ENCODE assay signal across 1 cellular context in genomic region chr17:75240394-75241142, GRCh38.
TF ChIP-seq lines count a peak whose summit lies in the region.

No MANE protein-coding gene starts in this region.

TF ChIP-seq in K562, 482 proteins besides CTCF, POLR2A, EP300 and RAD21 (continued from another document and continues in another):
- TF ChIP-seq TSC22D4 (tag; IDR thresholded peaks at IDR 0.05), result no peak
- peak; percentile 61 to 82; a peak in 3 of 4 replicates for TF ChIP-seq MAZ (CRISPR knock-in tag; conservative IDR thresholded peaks at IDR 0.05 in 1 of 2, IDR thresholded peaks at IDR 0.05 in 1 of 2)
- TF ChIP-seq PURB (CRISPR knock-in tag; IDR thresholded peaks at IDR 0.05; ENCODE audit: low read depth), result no peak
- peak; percentile 55; the same call in 1 of the 2 replicates for TF ChIP-seq ZZZ3 (IDR thresholded peaks at IDR 0.05)
- TF ChIP-seq DIDO1 (tag; IDR thresholded peaks at IDR 0.05; ENCODE audit: low read depth), result peak; percentile 37; the same call in 1 of the 2 replicates
- TF ChIP-seq HDAC6 (IDR thresholded peaks at IDR 0.05; ENCODE audit: low read depth, low read length), result no peak
- no peak for TF ChIP-seq ZNF121 (CRISPR knock-in tag; conservative IDR thresholded peaks at IDR 0.05)
- TF ChIP-seq ZNF41 (CRISPR knock-in tag; conservative IDR thresholded peaks at IDR 0.05), result no peak
- TF ChIP-seq MECOM (CRISPR knock-in tag; IDR thresholded peaks at IDR 0.05), result no peak
- peak; percentile 62; the same call in 1 of the 2 replicates for TF ChIP-seq TFAP4 (CRISPR knock-in tag; IDR thresholded peaks at IDR 0.05; ENCODE audit: borderline replicate concordance)
- TF ChIP-seq MTA1 (IDR thresholded peaks at IDR 0.05; ENCODE audit: borderline replicate concordance), result peak; percentile 26; the same call in 1 of the 2 replicates
- peak in 1 of 2 experiments; percentile 25; a peak in 1 of 4 replicates for TF ChIP-seq SRF (CRISPR knock-in tag; IDR thresholded peaks at IDR 0.05)
- TF ChIP-seq ATF1 (CRISPR knock-in tag; IDR thresholded peaks at IDR 0.05), result no peak
- peak; percentile 79 for TF ChIP-seq ATF1 (tag; IDR thresholded peaks at IDR 0.05)
- TF ChIP-seq PTRF (tag; IDR thresholded peaks at IDR 0.05), result no peak
- TF ChIP-seq PHF20 (IDR thresholded peaks at IDR 0.05; ENCODE audit: partially characterized antibody), result peak; percentile 20
- no peak for TF ChIP-seq ZNF79 (CRISPR knock-in tag; IDR thresholded peaks at IDR 0.05; ENCODE audit: low read depth)
- TF ChIP-seq BCL6 (CRISPR knock-in tag; IDR thresholded peaks at IDR 0.05), result no peak
- TF ChIP-seq ZNF695 (CRISPR knock-in tag; IDR thresholded peaks at IDR 0.05), result no peak
- TF ChIP-seq PHB2 (IDR thresholded peaks at IDR 0.05; ENCODE audit: low read depth), result no peak
- no peak for TF ChIP-seq MXD1 (CRISPR knock-in tag; IDR thresholded peaks at IDR 0.05; ENCODE audit: borderline replicate concordance, poor library complexity, severe bottlenecking)
- TF ChIP-seq ZNF583 (CRISPR knock-in tag; IDR thresholded peaks at IDR 0.05), result no peak
- no peak for TF ChIP-seq HMBOX1 (IDR thresholded peaks at IDR 0.05)
- TF ChIP-seq ZNF75A (CRISPR knock-in tag; IDR thresholded peaks at IDR 0.05), result no peak
- TF ChIP-seq POLR2H (tag; IDR thresholded peaks at IDR 0.05; ENCODE audit: low read depth), result no peak
- no peak; the same call in 1 of the 2 replicates for TF ChIP-seq SUPT5H (IDR thresholded peaks at IDR 0.05)
- no peak for TF ChIP-seq HNRNPL (IDR thresholded peaks at IDR 0.05; ENCODE audit: low read depth, low read length)
- TF ChIP-seq JUND (IDR thresholded peaks at IDR 0.05; ENCODE audit: borderline replicate concordance, low read depth, low read length), result peak; percentile 52
- no peak for TF ChIP-seq JUND (tag; IDR thresholded peaks at IDR 0.05; ENCODE audit: borderline replicate concordance, low read depth, low read length)
- TF ChIP-seq ZNF639 (CRISPR knock-in tag; conservative IDR thresholded peaks at IDR 0.05 in 1 of 2, IDR thresholded peaks at IDR 0.05 in 1 of 2), result no peak
- no peak for TF ChIP-seq NCOA6 (IDR thresholded peaks at IDR 0.05)
- no peak for TF ChIP-seq ATF2 (CRISPR knock-in tag; IDR thresholded peaks at IDR 0.05)
- TF ChIP-seq TCFL5 (CRISPR knock-in tag; conservative IDR thresholded peaks at IDR 0.05), result no peak
- TF ChIP-seq ZKSCAN1 (IDR thresholded peaks at IDR 0.05; ENCODE audit: low read depth, low read length), result no peak
- peak; percentile 62; the same call in 1 of the 2 replicates for TF ChIP-seq MYC (IDR thresholded peaks at IDR 0.05; ENCODE audit: low read depth, low read length)
- no peak for TF ChIP-seq MYC (CRISPR knock-in tag; IDR thresholded peaks at IDR 0.05; ENCODE audit: borderline replicate concordance, low read depth)
- no peak for TF ChIP-seq NFATC3 (IDR thresholded peaks at IDR 0.05)
- no peak for TF ChIP-seq ZNF780A (CRISPR knock-in tag; IDR thresholded peaks at IDR 0.05)
- no peak for TF ChIP-seq PHB (CRISPR knock-in tag; IDR thresholded peaks at IDR 0.05)
- no peak for TF ChIP-seq AFF1 (IDR thresholded peaks at IDR 0.05; ENCODE audit: low read depth in 1 of 2, partially characterized antibody in 2 of 2)
- TF ChIP-seq E4F1 (CRISPR knock-in tag; IDR thresholded peaks at IDR 0.05; ENCODE audit: borderline replicate concordance), result no peak
- no peak for TF ChIP-seq MCM5 (IDR thresholded peaks at IDR 0.05; ENCODE audit: low read depth)
- TF ChIP-seq HDAC1 (IDR thresholded peaks at IDR 0.05), result no peak
- TF ChIP-seq E2F3 (CRISPR knock-in tag; IDR thresholded peaks at IDR 0.05), result no peak
- TF ChIP-seq THRB (CRISPR knock-in tag; conservative IDR thresholded peaks at IDR 0.05), result no peak
- no peak for TF ChIP-seq BRF1 (IDR thresholded peaks at IDR 0.05; ENCODE audit: borderline replicate concordance, extremely low read depth, insufficient read length)
- no peak for TF ChIP-seq SFPQ (IDR thresholded peaks at IDR 0.05; ENCODE audit: low read depth, low read length)
- no peak for TF ChIP-seq SP1 (CRISPR knock-in tag; IDR thresholded peaks at IDR 0.05)
- no peak for TF ChIP-seq ZBTB1 (CRISPR knock-in tag; IDR thresholded peaks at IDR 0.05; ENCODE audit: borderline replicate concordance, low read depth)
- no peak for TF ChIP-seq TAF7 (tag; IDR thresholded peaks at IDR 0.05)
- TF ChIP-seq SREBF1 (IDR thresholded peaks at IDR 0.05; ENCODE audit: borderline replicate concordance, low read depth, low read length), result no peak
- no peak for TF ChIP-seq RBBP5 (IDR thresholded peaks at IDR 0.05; ENCODE audit: borderline replicate concordance, insufficient read depth, low read length, poor library complexity, severe bottlenecking)
- peak; percentile 68; the same call in 1 of the 2 replicates for TF ChIP-seq RAD51 (IDR thresholded peaks at IDR 0.05; ENCODE audit: borderline replicate concordance, low read depth)
- no peak for TF ChIP-seq TCF7L2 (IDR thresholded peaks at IDR 0.05; ENCODE audit: low read depth, low read length)
- TF ChIP-seq MTA3 (IDR thresholded peaks at IDR 0.05; ENCODE audit: borderline replicate concordance), result 0 out of 2 replicates have a peak, but pooled peaks have one; percentile 79
- peak; percentile 53 for TF ChIP-seq MYNN (IDR thresholded peaks at IDR 0.05)
- no peak for TF ChIP-seq MYNN (CRISPR knock-in tag; IDR thresholded peaks at IDR 0.05)
- TF ChIP-seq RBM22 (IDR thresholded peaks at IDR 0.05; ENCODE audit: low read depth, low read length, poor library complexity, severe bottlenecking), result peak; percentile 30
- no peak for TF ChIP-seq CREB1 (IDR thresholded peaks at IDR 0.05)
- TF ChIP-seq CREB1 (CRISPR knock-in tag; IDR thresholded peaks at IDR 0.05), result peak; percentile 59; the same call in 1 of the 2 replicates
- no peak; the same call in 1 of the 2 replicates for TF ChIP-seq ZNF561 (CRISPR knock-in tag; conservative IDR thresholded peaks at IDR 0.05)
- TF ChIP-seq C11orf30 (IDR thresholded peaks at IDR 0.05; ENCODE audit: low read depth), result no peak
- no peak for TF ChIP-seq ESRRA (IDR thresholded peaks at IDR 0.05; ENCODE audit: borderline replicate concordance, low read depth)
- TF ChIP-seq NCOA2 (IDR thresholded peaks at IDR 0.05; ENCODE audit: partially characterized antibody in 2 of 2), result no peak
- no peak for TF ChIP-seq ZNF184 (CRISPR knock-in tag; IDR thresholded peaks at IDR 0.05)
